Comparison of ENCODE assay signal across 10 cellular contexts in genomic region chr7:133139350-133139749, GRCh38. TPM values are rescaled to one million over a fixed set of nuclear protein-coding genes. Genes with fewer than 3 reads are reported as not detected.
DNase-seq lines count a peak whose midpoint lies in the region; ATAC-seq, FAIRE-seq and TF ChIP-seq lines count a peak whose summit lies in the region.
"Had no signal": no experiment of that assay in that cellular context is flagged by ENCODE, and none has a peak within 500 bp of the region (broad histone marks: within the 10 kb centered on the region; RNA-seq: fewer than 3 reads in every experiment).

No MANE protein-coding gene starts in this region.

- intact Hi-C loops in pancreas (cut with DNase I), result no loop called here

- H3K36me3 ChIP-seq in pancreas, result no peaks in the 10 kb centered on the region

- H3K4me3 ChIP-seq in epithelial cell of proximal tubule (ENCODE audit: low read depth, low read length) (no peak overlapping the region), pancreas (no peak overlapping the region)
- H3K4me3 ChIP-seq: lung had no signal

- peak in 3 of 4 donors; percentile 21 to 63 (median 32) for ATAC-seq in pancreas
- no peak for ATAC-seq in HG03045 (IDR thresholded peaks at IDR 0.05; ENCODE audit: unreplicated experiment)
- ATAC-seq in natural killer cell treated with Interleukin-12 subunit alpha and Interleukin-12 subunit beta and Interleukin-15 and Interleukin-18, amount 100 ng/mL, for 72 hours, result no peak

- H3K4me3 Mint-ChIP-seq in natural killer cell treated with Interleukin-12 subunit alpha and Interleukin-12 subunit beta and Interleukin-15 and Interleukin-18, amount 100 ng/mL, for 72 hours, result no peak overlapping the region

- FAIRE-seq in pancreas (lab: Jason Lieb, UNC), result no peak

- no peak overlapping the region for H3K27ac ChIP-seq in pancreas

- H3K9me3 ChIP-seq in pancreas, result no peaks in the 10 kb centered on the region

- no peak overlapping the region for H3K27ac Mint-ChIP-seq in natural killer cell treated with Interleukin-12 subunit alpha and Interleukin-12 subunit beta and Interleukin-15 and Interleukin-18, amount 100 ng/mL, for 72 hours

- DNase-seq in NCI-H748 (lab: John Stamatoyannopoulos, UW; ENCODE audit: unreplicated experiment) (peak; percentile 11), NCI-H748 treated with DMSO at 0.1 percent for 48 hours (lab: John Stamatoyannopoulos, UW) (no peak), NCI-H69 (lab: John Stamatoyannopoulos, UW) (peak; percentile 47), epithelial cell of proximal tubule (ENCODE audit: low read depth) (peak; percentile 22), pancreas (peak in 2 of 6 donors; percentile 3 to 10), NCI-H2171 treated with DMSO at 0.1 percent for 48 hours (lab: John Stamatoyannopoulos, UW) (no peak)
- DNase-seq in natural killer cell treated with Interleukin-12 subunit alpha and Interleukin-12 subunit beta and Interleukin-15 and Interleukin-18, amount 100 ng/mL, for 72 hours (ENCODE audit: low spot score), result no peak
- DNase-seq: NCI-H526 treated with DMSO at 0.1 percent for 48 hours had no signal

- peak; percentile 48 for TF ChIP-seq CTCF in epithelial cell of proximal tubule (conservative IDR thresholded peaks at IDR 0.05; ENCODE audit: low read depth, low read length)
- no peak for TF ChIP-seq CTCF in pancreas (IDR thresholded peaks at IDR 0.05)

- H3K27me3 Mint-ChIP-seq in natural killer cell treated with Interleukin-12 subunit alpha and Interleukin-12 subunit beta and Interleukin-15 and Interleukin-18, amount 100 ng/mL, for 72 hours, result peaks cover 21 to 24% of the 10 kb centered on the region in 2 donors

- no peaks in the 10 kb centered on the region for H3K36me3 Mint-ChIP-seq in natural killer cell treated with Interleukin-12 subunit alpha and Interleukin-12 subunit beta and Interleukin-15 and Interleukin-18, amount 100 ng/mL, for 72 hours

- no peaks in the 10 kb centered on the region for H3K27me3 ChIP-seq in pancreas

- WGBS in pancreas, 2 donors, result 36 to 44% methylated on average over 4 of the region's 4 CpGs

- H3K4me1 Mint-ChIP-seq in natural killer cell treated with Interleukin-12 subunit alpha and Interleukin-12 subunit beta and Interleukin-15 and Interleukin-18, amount 100 ng/mL, for 72 hours (ENCODE audit: low read depth in 2 of 2), result peaks cover 0 to 4% of the 10 kb centered on the region in 2 donors

- no peaks in the 10 kb centered on the region for H3K4me1 ChIP-seq in pancreas

- H3K9me3 Mint-ChIP-seq in natural killer cell treated with Interleukin-12 subunit alpha and Interleukin-12 subunit beta and Interleukin-15 and Interleukin-18, amount 100 ng/mL, for 72 hours, result no peaks in the 10 kb centered on the region

RNA-seq across cellular contexts. Expression of gene CHCHD3, which starts 57.5 kb away (rescaled TPM):
- 75.5 and 75.7 TPM in 2 replicates for total RNA-seq in epithelial cell of proximal tubule
- 10 to 100 TPM; 14.5 to 23.2 (median 21.5) TPM for total RNA-seq in pancreas
- polyA plus RNA-seq in pancreas, result 10 to 100 TPM in 1 of 2 donors, 1 to 10 TPM in 1; 7.9 to 17.4 TPM
- total RNA-seq in natural killer cell treated with Interleukin-12 subunit alpha and Interleukin-12 subunit beta and Interleukin-15 and Interleukin-18, amount 100 ng/mL, for 72 hours, result 10 to 100 TPM; 58.8 to 96.1 TPM

Comparison
In these comparisons a context has a peak if more than half of its experiments do, and no peak if none do; other contexts are left out.
1. DNase-seq: peak in NCI-H748 (single experiment), NCI-H69 (single experiment) and epithelial cell of proximal tubule (single experiment); none in NCI-H748 treated with DMSO at 0.1 percent for 48 hours (single experiment), NCI-H2171 treated with DMSO at 0.1 percent for 48 hours (single experiment) and natural killer cell treated with Interleukin-12 subunit alpha and Interleukin-12 subunit beta and Interleukin-15 and Interleukin-18, amount 100 ng/mL, for 72 hours (single experiment).
2. ATAC-seq: peak in pancreas (3 of 4); none in HG03045 (single experiment) and natural killer cell treated with Interleukin-12 subunit alpha and Interleukin-12 subunit beta and Interleukin-15 and Interleukin-18, amount 100 ng/mL, for 72 hours (0 of 2).